9 cellular contexts compared by ENCODE assay signal in the genomic region with DNA sequence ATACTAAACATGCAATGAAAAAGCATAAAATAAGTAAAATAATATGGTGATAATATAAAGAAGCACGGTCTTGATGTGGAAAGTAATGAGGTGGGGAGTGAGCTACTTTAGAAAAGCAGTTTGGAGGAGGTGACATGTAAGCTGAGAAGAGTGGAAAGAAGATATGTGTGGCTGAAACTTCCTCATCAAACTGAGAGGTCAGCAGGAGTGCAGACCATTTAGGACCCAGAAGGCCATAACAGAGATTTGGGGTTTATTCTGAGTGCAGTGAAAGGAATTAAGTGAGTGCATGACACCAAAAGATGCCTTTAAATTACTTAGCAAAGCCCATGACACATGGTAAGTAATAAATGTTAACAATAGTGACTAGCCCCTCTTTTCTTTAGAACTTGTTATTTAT. TPM values are rescaled to one million over a fixed set of nuclear protein-coding genes. Genes with fewer than 3 reads are reported as not detected.
DNase-seq lines count a peak whose midpoint lies in the region; ATAC-seq, FAIRE-seq and TF ChIP-seq lines count a peak whose summit lies in the region.
"Had no signal": no experiment of that assay in that cellular context is flagged by ENCODE, and none has a peak within 500 bp of the region (broad histone marks: within the 10 kb centered on the region; RNA-seq: fewer than 3 reads in every experiment).

No MANE protein-coding gene starts in this region.

- H3K4me3 ChIP-seq in astrocyte (ENCODE audit: insufficient read depth, low read depth, low read length) (peak overlapping the region; percentile 83), neuronal stem cell (ENCODE audit: low read length in 2 of 2) (peak overlapping the region in 1 of 2 donors; percentile 63), prostate gland (peak overlapping the region in 1 of 2 donors; percentile 65)

- H3K9ac ChIP-seq in astrocyte (ENCODE audit: low read length) (no peak overlapping the region), neuronal stem cell (ENCODE audit: low read depth, low read length, poor library complexity) (no peak overlapping the region)

- H2BK12ac ChIP-seq in neuronal stem cell (ENCODE audit: low read length): no peak overlapping the region

- no peak overlapping the region for H3K4ac ChIP-seq in neuronal stem cell (ENCODE audit: low read length)

- no peaks in the 10 kb centered on the region for H3K79me1 ChIP-seq in neuronal stem cell (ENCODE audit: low read depth, low read length)

- no peaks in the 10 kb centered on the region for H3K27me3 ChIP-seq in astrocyte (ENCODE audit: insufficient read depth, low read length)
- H3K27me3 ChIP-seq in neuronal stem cell (ENCODE audit: control insufficient read depth in 3 of 3, insufficient read depth in 3 of 3, low read depth in 1 of 3, low read length in 3 of 3): no peaks in the 10 kb centered on the region
- H3K27me3 ChIP-seq in prostate gland (replicated peaks; ENCODE audit: insufficient read depth): no peaks in the 10 kb centered on the region

- peak overlapping the region; percentile 94 for H3K4me3 Mint-ChIP-seq in activated naive CD4-positive, alpha-beta T cell treated with anti-CD3 and anti-CD28 coated beads, Interleukin-2, amount 10 ng/mL, durations not matched to agents 7 days and 5 days
- H3K4me3 Mint-ChIP-seq in astrocyte (ENCODE audit: unreplicated experiment): peak overlapping the region; percentile 98

- no peak for FAIRE-seq in astrocyte (lab: Jason Lieb, UNC)
- FAIRE-seq: endometrium had no signal

- H3K27ac Mint-ChIP-seq in activated naive CD4-positive, alpha-beta T cell treated with anti-CD3 and anti-CD28 coated beads, Interleukin-2, amount 10 ng/mL, durations not matched to agents 7 days and 5 days: no peak overlapping the region
- peak overlapping the region; percentile 62 for H3K27ac Mint-ChIP-seq in astrocyte (ENCODE audit: unreplicated experiment)

- CTCF ChIA-PET in activated naive CD4-positive, alpha-beta T cell treated with anti-CD3 and anti-CD28 coated beads, Interleukin-2, amount 10 ng/mL, durations not matched to agents 7 days and 5 days (lab: Charles Lee): interaction anchor here (1.2 to 2.1 kb wide), 3 partner anchors 14 to 17 kb away, joined by 3 to 10 read pairs (median 4); no protein-coding TSS in a partner anchor

- H3K9me3 ChIP-seq in astrocyte (ENCODE audit: insufficient read depth, low read depth, low read length) (no peaks in the 10 kb centered on the region), neuronal stem cell (replicated peaks in 1 of 2; ENCODE audit: control insufficient read depth in 2 of 2, insufficient read depth in 1 of 2, low read depth in 1 of 2, low read length in 2 of 2) (no peaks in the 10 kb centered on the region), prostate gland (no peaks in the 10 kb centered on the region)

- H3K4me2 ChIP-seq in astrocyte (ENCODE audit: low read length): peak overlapping the region; percentile 83
- no peak overlapping the region for H3K4me2 ChIP-seq in neuronal stem cell (ENCODE audit: insufficient read depth, low read length, poor library complexity, severe bottlenecking)

- H2BK5ac ChIP-seq in neuronal stem cell (ENCODE audit: low read length): no peak overlapping the region

- no peak overlapping the region for H3K23ac ChIP-seq in neuronal stem cell (ENCODE audit: low read depth, low read length, poor library complexity)

- H3K4me1 ChIP-seq in astrocyte (ENCODE audit: insufficient read depth, low read length) (peaks cover 11% of the 10 kb centered on the region), neuronal stem cell (ENCODE audit: control insufficient read depth in 2 of 2, insufficient read depth in 1 of 2, low read depth in 1 of 2, low read length in 2 of 2) (peaks cover 4 to 10% of the 10 kb centered on the region in 2 donors), prostate gland (replicated peaks) (no peaks in the 10 kb centered on the region)

- no peak for TF ChIP-seq CTCF in astrocyte (IDR thresholded peaks at IDR 0.05; ENCODE audit: insufficient read depth, low read depth, low read length)
- TF ChIP-seq CTCF in prostate gland (IDR thresholded peaks at IDR 0.05): no peak

- H3K36me3 ChIP-seq in astrocyte (ENCODE audit: insufficient read depth, low read length) (no peaks in the 10 kb centered on the region), neuronal stem cell (replicated peaks in 1 of 2; ENCODE audit: control insufficient read depth in 2 of 2, insufficient read depth in 2 of 2, low read length in 2 of 2) (no peaks in the 10 kb centered on the region), prostate gland (no peaks in the 10 kb centered on the region)

- H4K8ac ChIP-seq in neuronal stem cell (ENCODE audit: low read depth, low read length): no peak overlapping the region

- TF ChIP-seq POLR2A in prostate gland (IDR thresholded peaks at IDR 0.05): no peak

- H2BK15ac ChIP-seq in neuronal stem cell (ENCODE audit: low read length): no peak overlapping the region

- no peak overlapping the region for H4K91ac ChIP-seq in neuronal stem cell (ENCODE audit: low read depth, low read length, poor library complexity)

- H3K36me3 Mint-ChIP-seq in activated naive CD4-positive, alpha-beta T cell treated with anti-CD3 and anti-CD28 coated beads, Interleukin-2, amount 10 ng/mL, durations not matched to agents 7 days and 5 days: peaks cover 1% of the 10 kb centered on the region
- no peaks in the 10 kb centered on the region for H3K36me3 Mint-ChIP-seq in astrocyte (ENCODE audit: low read depth, unreplicated experiment)

- DNase-seq in activated naive CD4-positive, alpha-beta T cell treated with anti-CD3 and anti-CD28 coated beads, Interleukin-2, amount 10 ng/mL, durations not matched to agents 7 days and 5 days: no peak
- DNase-seq in activated naive CD4-positive, alpha-beta T cell (lab: John Stamatoyannopoulos, UW): no peak
- DNase-seq in astrocyte (ENCODE audit: low read depth) (no peak), neuronal stem cell (ENCODE audit: low spot score) (no peak), NCI-H1930 (lab: John Stamatoyannopoulos, UW) (no peak), SKM-1 treated with dmso at 0.1 percent for 144 hours (lab: John Stamatoyannopoulos, UW; ENCODE audit: unreplicated experiment) (no peak), prostate gland (ENCODE audit: low spot score) (no peak)

- H2AK5ac ChIP-seq in neuronal stem cell (ENCODE audit: low read depth, low read length): no peak overlapping the region

- H3K14ac ChIP-seq in neuronal stem cell (ENCODE audit: low read length): no peak overlapping the region

- H3K18ac ChIP-seq in neuronal stem cell (ENCODE audit: low read length): no peak overlapping the region

- peak; percentile 37 for ATAC-seq in HG03196 (IDR thresholded peaks at IDR 0.05; ENCODE audit: unreplicated experiment)

- no peak overlapping the region for H2BK120ac ChIP-seq in neuronal stem cell (ENCODE audit: low read depth, low read length)

- intact Hi-C loops in prostate gland (cut with DNase I): no loop called here

- H3K27ac ChIP-seq in astrocyte (ENCODE audit: low read depth, low read length) (no peak overlapping the region), neuronal stem cell (replicated peaks; ENCODE audit: low read length) (no peak overlapping the region), prostate gland (no peak overlapping the region)

- no peaks in the 10 kb centered on the region for H3K9me3 Mint-ChIP-seq in activated naive CD4-positive, alpha-beta T cell treated with anti-CD3 and anti-CD28 coated beads, Interleukin-2, amount 10 ng/mL, durations not matched to agents 7 days and 5 days
- no peaks in the 10 kb centered on the region for H3K9me3 Mint-ChIP-seq in astrocyte (ENCODE audit: unreplicated experiment)

- peaks cover 35% of the 10 kb centered on the region for H3K4me1 Mint-ChIP-seq in activated naive CD4-positive, alpha-beta T cell treated with anti-CD3 and anti-CD28 coated beads, Interleukin-2, amount 10 ng/mL, durations not matched to agents 7 days and 5 days
- peaks cover 2% of the 10 kb centered on the region for H3K4me1 Mint-ChIP-seq in astrocyte (ENCODE audit: low read depth, unreplicated experiment)

- H3K79me2 ChIP-seq in astrocyte (ENCODE audit: insufficient read depth, low read length): peaks cover 19% of the 10 kb centered on the region

- H3K27me3 Mint-ChIP-seq in activated naive CD4-positive, alpha-beta T cell treated with anti-CD3 and anti-CD28 coated beads, Interleukin-2, amount 10 ng/mL, durations not matched to agents 7 days and 5 days: no peaks in the 10 kb centered on the region
- H3K27me3 Mint-ChIP-seq in astrocyte (ENCODE audit: low read depth, unreplicated experiment): no peaks in the 10 kb centered on the region

- peaks cover 17% of the 10 kb centered on the region for H4K20me1 ChIP-seq in astrocyte (ENCODE audit: insufficient read depth, low read length)

- WGBS in neuronal stem cell (ENCODE audit: extremely low coverage in 2 of 2, insufficient read length in 2 of 2, insufficient replicate concordance in 1 of 2), 2 donors: 100% methylated on average over 1 of the region's 1 CpG; no CpG with 5 or more reads in 1 of the 2 donors
- WGBS in prostate gland: 59% methylated on average over 1 of the region's 1 CpG

- H2AFZ ChIP-seq in astrocyte (ENCODE audit: low read depth, low read length): peak overlapping the region; percentile 100
- H2AFZ ChIP-seq in neuronal stem cell (ENCODE audit: low read length): peak overlapping the region; percentile 87

RNA-seq across cellular contexts. Expression of a gene that starts 24.4 kb away (rescaled TPM):
- total RNA-seq in astrocyte (5.8 and 7.5 TPM in 2 replicates), prostate gland (1 to 10 TPM; 2.0 to 4.3 TPM)
- polyA plus RNA-seq in neuronal stem cell (2013, experiment 1 of 2): 5.9 TPM
- 6.2 TPM for polyA plus RNA-seq in neuronal stem cell (2013, experiment 2 of 2)
